ENCODE assay signal across 8 cellular contexts in the genomic region with DNA sequence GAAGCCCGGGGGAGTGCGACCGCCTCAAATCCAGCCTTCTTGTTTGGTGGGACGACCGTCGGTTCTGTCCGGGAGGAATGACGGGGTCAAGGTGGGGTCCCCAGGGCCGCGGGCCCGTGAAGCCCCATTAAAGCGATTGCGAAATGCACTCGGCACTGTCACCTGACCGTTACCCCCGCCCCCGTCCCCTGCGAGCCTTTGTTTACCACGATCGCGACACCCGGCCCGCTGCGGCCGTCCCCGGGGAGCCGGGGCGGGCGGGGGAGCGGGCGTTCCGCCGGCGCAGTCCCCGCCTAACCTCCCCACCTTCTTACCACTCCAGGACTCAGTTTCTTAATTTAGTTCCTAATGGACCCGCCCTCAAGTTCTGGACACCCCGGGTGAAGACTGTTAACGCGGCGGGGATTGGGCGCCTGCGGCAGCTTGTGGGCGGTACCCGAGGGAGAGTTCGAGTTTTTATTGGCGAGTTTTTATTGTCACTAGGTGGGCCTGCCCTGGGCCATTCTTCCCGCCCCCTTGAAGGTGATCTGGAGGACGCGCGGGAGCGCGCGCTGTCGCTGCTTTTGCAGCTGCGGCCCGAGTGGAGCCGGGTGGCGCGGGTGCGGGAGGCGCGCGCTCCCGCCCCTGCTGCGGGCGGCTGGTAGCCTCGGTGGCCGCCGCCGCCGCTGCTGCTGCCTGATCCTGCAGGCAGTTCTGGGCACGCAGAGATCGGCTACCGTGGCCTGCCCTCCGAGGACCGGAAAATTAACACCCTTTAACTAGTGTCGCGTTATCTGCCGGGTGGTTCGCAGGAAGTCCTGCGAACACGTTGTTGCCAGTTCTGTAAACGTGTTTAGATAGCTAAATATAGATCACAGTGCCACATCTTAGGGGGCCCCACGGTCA. TPM values are rescaled to one million over a fixed set of nuclear protein-coding genes. Genes with fewer than 3 reads are reported as not detected.
A peak's percentile ranks its signal among the peaks of the same experiment; 100 is the strongest.
DNase-seq lines count a peak whose midpoint lies in the region; ATAC-seq and TF ChIP-seq lines count a peak whose summit lies in the region.

No MANE protein-coding gene starts in this region.

- no peaks in the 10 kb centered on the region for H3K9me3 Mint-ChIP-seq in progenitor cell of endocrine pancreas (ENCODE audit: low read depth)

- DNase-seq in NCI-H1694 treated with DMSO at 0.1 percent for 48 hours (lab: John Stamatoyannopoulos, UW), result peak; percentile 97
- DNase-seq in T-helper 17 cell, result peak; percentile 82 to 89 (median 83)
- DNase-seq in left ventricle myocardium superior, result peak; percentile 96
- DNase-seq in progenitor cell of endocrine pancreas (ENCODE audit: low spot score, unreplicated experiment), result peak; percentile 89
- DNase-seq in ureter (ENCODE audit: low spot score), result peak; percentile 97

- H3K27me3 Mint-ChIP-seq in T-helper 17 cell (no peaks in the 10 kb centered on the region), progenitor cell of endocrine pancreas (no peaks in the 10 kb centered on the region)

- H3K4me3 Mint-ChIP-seq in T-helper 17 cell, result peak overlapping the region; percentile 97
- H3K4me3 Mint-ChIP-seq in progenitor cell of endocrine pancreas (ENCODE audit: low read depth), result peak overlapping the region; percentile 91

- H3K9me3 ChIP-seq in T-helper 17 cell (ENCODE audit: control insufficient read depth, low read length, poor library complexity, severe bottlenecking), result no peaks in the 10 kb centered on the region

- intact Hi-C loops in left ventricle myocardium superior (cut with micrococcal nuclease), result no loop called here

- H3K27ac Mint-ChIP-seq in T-helper 17 cell, result peak overlapping the region; percentile 90
- H3K27ac Mint-ChIP-seq in progenitor cell of endocrine pancreas, result peak overlapping the region; percentile 99

- ATAC-seq in GM18499 (IDR thresholded peaks at IDR 0.05; ENCODE audit: insufficient read depth, unreplicated experiment) (peak; percentile 81), HG02938 (IDR thresholded peaks at IDR 0.05; ENCODE audit: unreplicated experiment) (peak; percentile 84), T-helper 17 cell (peak; percentile 81), left ventricle myocardium superior (peak; percentile 81)

- no peak for TF ChIP-seq CTCF in progenitor cell of endocrine pancreas (IDR thresholded peaks at IDR 0.05; ENCODE audit: unreplicated experiment)

- H3K27ac ChIP-seq in angular gyrus (ENCODE audit: low read depth, low read length), result peak overlapping the region; percentile 97

- no peaks in the 10 kb centered on the region for H3K36me3 Mint-ChIP-seq in T-helper 17 cell (ENCODE audit: low read depth)
- peaks cover under 1% of the 10 kb centered on the region for H3K36me3 Mint-ChIP-seq in progenitor cell of endocrine pancreas (ENCODE audit: insufficient read depth)

- H3K4me1 Mint-ChIP-seq in T-helper 17 cell (peaks cover 17% of the 10 kb centered on the region), progenitor cell of endocrine pancreas (ENCODE audit: low read depth) (peaks cover 17% of the 10 kb centered on the region)

RNA-seq across cellular contexts. Expression of gene KLHL24, which starts 1.0 kb away (rescaled TPM):
- total RNA-seq in T-helper 17 cell, result 100 to 1,000 TPM; 120 to 143 TPM
- total RNA-seq in left ventricle myocardium superior, result 272 TPM
- 72.8 and 79.6 TPM in 2 replicates for total RNA-seq in progenitor cell of endocrine pancreas
- 69.2 TPM for total RNA-seq in ureter

Comparison
In these comparisons a context has a peak if more than half of its experiments do, and no peak if none do; other contexts are left out.
1. Peak in every context shown above with its lines: DNase-seq, ATAC-seq and H3K27ac ChIP-seq.